Comparison of ENCODE assay signal across 26 cellular contexts in genomic region chr11:125331357-125331756, GRCh38.
"Had no signal": no experiment of that assay in that cellular context is flagged by ENCODE, and none has a peak within 500 bp of the region (broad histone marks: within the 10 kb centered on the region; RNA-seq: fewer than 3 reads in every experiment).

No MANE protein-coding gene starts in this region.

- DNase-seq: activated B cell treated with CpG ODN at 0.5 μM for 24 hours; activated CD4-positive, alpha-beta T cell treated with anti-CD3 and anti-CD28 coated beads for 1 hour; activated CD4-positive, alpha-beta T cell treated with anti-CD3 and anti-CD28 coated beads, Interleukin-2, amount 10 ng/mL, durations not matched to agents 24 days and 14 days; activated CD4-positive, alpha-beta T cell treated with anti-CD3 and anti-CD28 coated beads, Interleukin-2, amount 50 U/mL, for 48 hours; activated CD8-positive, alpha-beta memory T cell treated with anti-CD3 and anti-CD28 coated beads, Interleukin-2, amount 10 ng/mL, durations not matched to agents 7 days and 5 days; activated effector memory CD4-positive, alpha-beta T cell treated with anti-CD3 and anti-CD28 coated beads, Interleukin-2, amount 50 U/mL, for 16 hours; activated naive CD4-positive, alpha-beta T cell treated with Interleukin-2 at 50 U/mL for 16 hours; activated naive CD8-positive, alpha-beta T cell treated with anti-CD3 and anti-CD28 coated beads, Interleukin-2, amount 50 U/mL, for 24 hours; activated T-cell treated with anti-CD3 and anti-CD28 coated beads, Interleukin-2, amount 50 U/mL, for 24 hours; amniotic stem cell; brain microvascular endothelial cell; MM.1S; NCI-H1105; NCI-H1436; NCI-H1694 treated with DMSO at 0.1 percent for 48 hours; NCI-H2029 treated with DMSO at 0.1 percent for 48 hours; NCI-H345; NCI-H510A; NCI-H526 treated with DMSO at 0.1 percent for 48 hours; NK-92 treated with Interleukin-12 subunit alpha and Interleukin-12 subunit beta, amount 100 ng/mL, for 24 hours; OCI-M1; RPMI8226; T-cell; T-helper 2 cell; T1000 had no signal

- H3K27me3 ChIP-seq: brain microvascular endothelial cell had no signal

- H3K36me3 ChIP-seq: brain microvascular endothelial cell had no signal

- H3K27ac ChIP-seq: brain microvascular endothelial cell, SK-N-MC had no signal

- H3K4me3 ChIP-seq: SK-N-MC had no signal
